8 cellular contexts compared by ENCODE assay signal in genomic region chr11:32374261-32374711, GRCh38.
DNase-seq lines count a peak whose midpoint lies in the region; ATAC-seq and TF ChIP-seq lines count a peak whose summit lies in the region.

No MANE protein-coding gene starts in this region.

- H3K9me3 Mint-ChIP-seq in activated T-helper 2 cell treated with anti-CD3 and anti-CD28 coated beads, Interferon-gamma antibody, Interleukin-2, Interleukin-4, amounts not matched to agents 10 μg/mL and 5 μg/mL and 100 μg/mL, durations not matched to agents 14 hours and 24 hours and 36 hours, result peaks cover 5% of the 10 kb centered on the region

- peaks cover 3% of the 10 kb centered on the region for H3K27me3 Mint-ChIP-seq in activated T-helper 2 cell treated with anti-CD3 and anti-CD28 coated beads, Interferon-gamma antibody, Interleukin-2, Interleukin-4, amounts not matched to agents 10 μg/mL and 5 μg/mL and 100 μg/mL, durations not matched to agents 14 hours and 24 hours and 36 hours (ENCODE audit: low read depth)

- ATAC-seq in lower lobe of right lung (peak in 1 of 2 donors; percentile 39), HG03095 (IDR thresholded peaks at IDR 0.05; ENCODE audit: unreplicated experiment) (no peak), GM18868 (IDR thresholded peaks at IDR 0.05; ENCODE audit: unreplicated experiment) (no peak)

- peaks cover 1% of the 10 kb centered on the region for H3K4me1 Mint-ChIP-seq in activated T-helper 2 cell treated with anti-CD3 and anti-CD28 coated beads, Interferon-gamma antibody, Interleukin-2, Interleukin-4, amounts not matched to agents 10 μg/mL and 5 μg/mL and 100 μg/mL, durations not matched to agents 14 hours and 24 hours and 36 hours (ENCODE audit: low read depth)

- H3K4me3 Mint-ChIP-seq in activated T-helper 2 cell treated with anti-CD3 and anti-CD28 coated beads, Interferon-gamma antibody, Interleukin-2, Interleukin-4, amounts not matched to agents 10 μg/mL and 5 μg/mL and 100 μg/mL, durations not matched to agents 14 hours and 24 hours and 36 hours (ENCODE audit: low read depth), result no peak overlapping the region

- H3K9me3 ChIP-seq in lower lobe of right lung, result no peaks in the 10 kb centered on the region

- intact Hi-C loops in activated T-helper 2 cell treated with anti-CD3 and anti-CD28 coated beads, Interferon-gamma antibody, Interleukin-2, Interleukin-4, amounts not matched to agents 10 μg/mL and 5 μg/mL and 100 μg/mL, durations not matched to agents 14 hours and 24 hours and 36 hours (cut with micrococcal nuclease), result no loop called here
- intact Hi-C loops in lower lobe of right lung (cut with DNase I), result no loop called here

- H3K4me1 ChIP-seq in lower lobe of right lung, result no peaks in the 10 kb centered on the region

- no peaks in the 10 kb centered on the region for H3K36me3 ChIP-seq in lower lobe of right lung

- DNase-seq in DMS53 treated with DMSO at 0.1 percent for 48 hours (lab: John Stamatoyannopoulos, UW; ENCODE audit: unreplicated experiment) (peak; percentile 36), GM20000 (ENCODE audit: low spot score) (peak; percentile 72), NCI-H1694 treated with DMSO at 0.1 percent for 48 hours (lab: John Stamatoyannopoulos, UW) (peak; percentile 10), lower lobe of right lung (no peak), globus pallidus (ENCODE audit: low spot score) (no peak)
- peak; percentile 39 for DNase-seq in activated T-helper 2 cell treated with anti-CD3 and anti-CD28 coated beads, Interferon-gamma antibody, Interleukin-2, Interleukin-4, amounts not matched to agents 10 μg/mL and 5 μg/mL and 100 μg/mL, durations not matched to agents 14 hours and 24 hours and 36 hours (ENCODE audit: low spot score)

- no peak overlapping the region for H3K27ac ChIP-seq in lower lobe of right lung

- H3K27me3 ChIP-seq in lower lobe of right lung (ENCODE audit: low read depth), result no peaks in the 10 kb centered on the region

- H3K4me3 ChIP-seq in lower lobe of right lung, result no peak overlapping the region

- no peak overlapping the region for H3K27ac Mint-ChIP-seq in activated T-helper 2 cell treated with anti-CD3 and anti-CD28 coated beads, Interferon-gamma antibody, Interleukin-2, Interleukin-4, amounts not matched to agents 10 μg/mL and 5 μg/mL and 100 μg/mL, durations not matched to agents 14 hours and 24 hours and 36 hours

- no peaks in the 10 kb centered on the region for H3K36me3 Mint-ChIP-seq in activated T-helper 2 cell treated with anti-CD3 and anti-CD28 coated beads, Interferon-gamma antibody, Interleukin-2, Interleukin-4, amounts not matched to agents 10 μg/mL and 5 μg/mL and 100 μg/mL, durations not matched to agents 14 hours and 24 hours and 36 hours (ENCODE audit: low read depth)

- TF ChIP-seq CTCF in GM20000 (IDR thresholded peaks at IDR 0.05; ENCODE audit: extremely low read depth, missing control alignments) (peak; percentile 56), lower lobe of right lung (IDR thresholded peaks at IDR 0.05) (peak; percentile 23)

Comparison
In these comparisons a context has a peak if more than half of its experiments do, and no peak if none do; other contexts are left out.
1. DNase-seq: peak in DMS53 treated with DMSO at 0.1 percent for 48 hours (single experiment), GM20000 (single experiment), NCI-H1694 treated with DMSO at 0.1 percent for 48 hours (single experiment) and activated T-helper 2 cell treated with anti-CD3 and anti-CD28 coated beads, Interferon-gamma antibody, Interleukin-2, Interleukin-4, amounts not matched to agents 10 μg/mL and 5 μg/mL and 100 μg/mL, durations not matched to agents 14 hours and 24 hours and 36 hours (single experiment); none in lower lobe of right lung (single experiment) and globus pallidus (single experiment).